8 cellular contexts compared by ENCODE assay signal in genomic region chr20:53900380-53900999, GRCh38.
DNase-seq lines count a peak whose midpoint lies in the region; ATAC-seq and TF ChIP-seq lines count a peak whose summit lies in the region.

No MANE protein-coding gene starts in this region.

- peak overlapping the region; percentile 94 for H3K27ac Mint-ChIP-seq in activated CD8-positive, alpha-beta T cell treated with anti-CD3 and anti-CD28 coated beads for 36 hours
- H3K27ac Mint-ChIP-seq in stimulated activated naive B cell treated with anti-CD40 and anti-IgM and Interleukin-4, amounts not matched to agents 10 μg/mL and 1 μg/mL and 100 μg/mL, for 72 hours: peak overlapping the region; percentile 81

- H3K36me3 Mint-ChIP-seq in activated CD8-positive, alpha-beta T cell treated with anti-CD3 and anti-CD28 coated beads for 36 hours (ENCODE audit: low read depth): no peaks in the 10 kb centered on the region
- H3K36me3 Mint-ChIP-seq in stimulated activated naive B cell treated with anti-CD40 and anti-IgM and Interleukin-4, amounts not matched to agents 10 μg/mL and 1 μg/mL and 100 μg/mL, for 72 hours: peaks cover 0 to 3% of the 10 kb centered on the region in 2 donors

- no peak overlapping the region for H3K4me3 Mint-ChIP-seq in activated CD8-positive, alpha-beta T cell treated with anti-CD3 and anti-CD28 coated beads for 36 hours
- H3K4me3 Mint-ChIP-seq in stimulated activated naive B cell treated with anti-CD40 and anti-IgM and Interleukin-4, amounts not matched to agents 10 μg/mL and 1 μg/mL and 100 μg/mL, for 72 hours: no peak overlapping the region

- RAD21 ChIA-PET in HCT116 (lab: Charles Lee; ENCODE audit: low non-redundant PET in 1 of 2, low total read pairs in 2 of 2, uncharacterized antibody in 2 of 2, unreplicated experiment in 2 of 2): no interaction called here

- no peak overlapping the region for H3K27ac ChIP-seq in HCT116 (ENCODE audit: low read depth, low read length)
- peak overlapping the region in 9 of 10 donors; percentile 56 to 85 (median 78) for H3K27ac ChIP-seq in heart right ventricle
- no peak overlapping the region for H3K27ac ChIP-seq in Karpas-422 (ENCODE audit: low read length)

- H2AFZ ChIP-seq in HCT116 (ENCODE audit: low read depth, low read length, poor library complexity, severe bottlenecking): peak overlapping the region; percentile 66
- no peak overlapping the region for H2AFZ ChIP-seq in Karpas-422 (ENCODE audit: low read length)

- H3K9me3 ChIP-seq in HCT116 (ENCODE audit: control insufficient read depth in 1 of 2, insufficient read depth in 1 of 2, low read depth in 1 of 2, low read length in 2 of 2) (no peaks in the 10 kb centered on the region), heart right ventricle (no peaks in the 10 kb centered on the region), Karpas-422 (ENCODE audit: low read length) (0 out of 2 replicates have a peak, but pooled peaks cover 3% of the 10 kb centered on the region)

- no peak overlapping the region for H3K4me3 ChIP-seq in HCT116 (replicated peaks in 1 of 2; ENCODE audit: low read depth in 1 of 2, low read length in 2 of 2)
- H3K4me3 ChIP-seq in heart right ventricle: no peak overlapping the region
- H3K4me3 ChIP-seq in Karpas-422 (ENCODE audit: low read length): no peak overlapping the region

- no peak for DNase-seq in HCT116 (ENCODE audit: low read depth, low spot score)
- no peak for DNase-seq in activated CD8-positive, alpha-beta T cell treated with anti-CD3 and anti-CD28 coated beads for 36 hours
- no peak for DNase-seq in heart right ventricle
- DNase-seq in stimulated activated naive B cell treated with anti-CD40 and anti-IgM and Interleukin-4, amounts not matched to agents 10 μg/mL and 1 μg/mL and 100 μg/mL, for 72 hours: no peak
- DNase-seq in NOMO-1 treated with dmso at 0.1 percent for 144 hours (lab: John Stamatoyannopoulos, UW; ENCODE audit: unreplicated experiment): no peak
- DNase-seq in Karpas-422: no peak
- DNase-seq in C1 segment of cervical spinal cord (lab: John Stamatoyannopoulos, UW): no peak

- WGBS in heart right ventricle, 2 donors: 36 to 52% methylated on average over 4 of the region's 4 CpGs

- BruUV-seq in HCT116 (replicated peaks; lab: Mats Ljungman, UMichigan): no TSS peak

- H3K4me1 ChIP-seq in HCT116 (ENCODE audit: control insufficient read depth in 1 of 2, insufficient read depth in 2 of 2, low read length in 2 of 2) (peaks cover 6 to 31% of the 10 kb centered on the region in 2 experiments), heart right ventricle (peaks cover 0 to 55% (median 37%) of the 10 kb centered on the region in 9 donors), Karpas-422 (ENCODE audit: low read length) (peaks cover 4% of the 10 kb centered on the region; the same call in 1 of the 2 replicates)

- no peaks in the 10 kb centered on the region for H3K9me3 Mint-ChIP-seq in activated CD8-positive, alpha-beta T cell treated with anti-CD3 and anti-CD28 coated beads for 36 hours
- H3K9me3 Mint-ChIP-seq in stimulated activated naive B cell treated with anti-CD40 and anti-IgM and Interleukin-4, amounts not matched to agents 10 μg/mL and 1 μg/mL and 100 μg/mL, for 72 hours: peaks cover 0 to 4% of the 10 kb centered on the region in 2 donors

- no peaks in the 10 kb centered on the region for H3K36me3 ChIP-seq in HCT116 (ENCODE audit: control insufficient read depth in 1 of 2, insufficient read depth in 2 of 2, low read length in 2 of 2)
- H3K36me3 ChIP-seq in heart right ventricle: no peaks in the 10 kb centered on the region
- H3K36me3 ChIP-seq in Karpas-422 (ENCODE audit: insufficient read depth, low read length): no peaks in the 10 kb centered on the region

- H3K27me3 Mint-ChIP-seq in activated CD8-positive, alpha-beta T cell treated with anti-CD3 and anti-CD28 coated beads for 36 hours: no peaks in the 10 kb centered on the region
- no peaks in the 10 kb centered on the region for H3K27me3 Mint-ChIP-seq in stimulated activated naive B cell treated with anti-CD40 and anti-IgM and Interleukin-4, amounts not matched to agents 10 μg/mL and 1 μg/mL and 100 μg/mL, for 72 hours

- intact Hi-C loops in HCT116 (cut with micrococcal nuclease): no loop called here
- intact Hi-C loops in activated CD8-positive, alpha-beta T cell treated with anti-CD3 and anti-CD28 coated beads for 36 hours (cut with micrococcal nuclease): no loop called here
- intact Hi-C loops in heart right ventricle (cut with DNase I): no loop called here

- peaks cover 68% of the 10 kb centered on the region for H3K4me1 Mint-ChIP-seq in activated CD8-positive, alpha-beta T cell treated with anti-CD3 and anti-CD28 coated beads for 36 hours (ENCODE audit: low read depth)
- H3K4me1 Mint-ChIP-seq in stimulated activated naive B cell treated with anti-CD40 and anti-IgM and Interleukin-4, amounts not matched to agents 10 μg/mL and 1 μg/mL and 100 μg/mL, for 72 hours: peaks cover 43 to 68% of the 10 kb centered on the region in 2 donors

- no peak for TF ChIP-seq CTCF in HCT116 (IDR thresholded peaks at IDR 0.05 in 2 of 3, conservative IDR thresholded peaks at IDR 0.05 in 1 of 3; ENCODE audit: borderline replicate concordance in 1 of 3, insufficient read depth in 1 of 3, low read depth in 2 of 3, low read length in 2 of 3)
- no peak for TF ChIP-seq CTCF in activated CD8-positive, alpha-beta T cell treated with anti-CD3 and anti-CD28 coated beads for 36 hours (IDR thresholded peaks at IDR 0.05)
- TF ChIP-seq CTCF in heart right ventricle (IDR thresholded peaks at IDR 0.05): no peak

- TF ChIP-seq RAD21 in HCT116 (IDR thresholded peaks at IDR 0.05; ENCODE audit: low read depth): no peak

- ATAC-seq in HCT116 (no peak), heart right ventricle (peak; percentile 49 to 84 (median 73)), GM21717 (IDR thresholded peaks at IDR 0.05; ENCODE audit: unreplicated experiment) (no peak)
- ATAC-seq in activated CD8-positive, alpha-beta T cell treated with anti-CD3 and anti-CD28 coated beads for 36 hours: no peak
- peak in 1 of 2 donors; percentile 45 for ATAC-seq in stimulated activated naive B cell treated with anti-CD40 and anti-IgM and Interleukin-4, amounts not matched to agents 10 μg/mL and 1 μg/mL and 100 μg/mL, for 72 hours (replicated peaks)

- no peaks in the 10 kb centered on the region for H3K9me2 ChIP-seq in HCT116 (ENCODE audit: insufficient read depth)
- H3K9me2 ChIP-seq in Karpas-422 (replicated peaks; ENCODE audit: insufficient read depth, low read length): no peaks in the 10 kb centered on the region

- no peaks in the 10 kb centered on the region for H4K20me1 ChIP-seq in HCT116 (ENCODE audit: insufficient read depth)
- H4K20me1 ChIP-seq in Karpas-422 (ENCODE audit: insufficient read depth, low read depth, low read length): no peaks in the 10 kb centered on the region

- POLR2A ChIA-PET in HCT116 (lab: Charles Lee): no interaction called here
- POLR2A ChIA-PET in activated CD8-positive, alpha-beta T cell treated with anti-CD3 and anti-CD28 coated beads for 36 hours (lab: Charles Lee): interaction anchor here (1.4 to 4.9 kb wide), 4 partner anchors 15 to 322 kb away, joined by 3 to 27 read pairs (median 14); no protein-coding TSS in a partner anchor

- H3K4me2 ChIP-seq in HCT116 (ENCODE audit: low read length): peak overlapping the region; percentile 26
- no peak overlapping the region for H3K4me2 ChIP-seq in Karpas-422 (ENCODE audit: low read depth, low read length, poor library complexity, severe bottlenecking)

- no peak for TF ChIP-seq POLR2A in HCT116 (IDR thresholded peaks at IDR 0.05; ENCODE audit: borderline replicate concordance, extremely low read depth, insufficient read depth, insufficient read length)

- H3K27me3 ChIP-seq in HCT116 (ENCODE audit: insufficient read depth, low read length): no peaks in the 10 kb centered on the region
- no peaks in the 10 kb centered on the region for H3K27me3 ChIP-seq in heart right ventricle
- no peaks in the 10 kb centered on the region for H3K27me3 ChIP-seq in Karpas-422 (ENCODE audit: low read length)

- no peak overlapping the region for H3K9ac ChIP-seq in HCT116 (ENCODE audit: low read length)
- H3K9ac ChIP-seq in Karpas-422 (ENCODE audit: low read length): no peak overlapping the region

- H3K79me2 ChIP-seq in HCT116 (ENCODE audit: insufficient read depth, low read length) (no peaks in the 10 kb centered on the region), Karpas-422 (ENCODE audit: low read length) (no peaks in the 10 kb centered on the region)

- CTCF ChIA-PET in HCT116 (lab: Charles Lee): interaction anchor here (2.8 kb wide), 1 partner anchor 15 kb away, joined by 17 read pairs; no protein-coding TSS in a partner anchor
- CTCF ChIA-PET in activated CD8-positive, alpha-beta T cell treated with anti-CD3 and anti-CD28 coated beads for 36 hours (lab: Charles Lee): interaction anchor here (0.6 to 6.9 kb wide), 9 partner anchors 9 to 231 kb away, joined by 3 to 61 read pairs (median 4); no protein-coding TSS in a partner anchor

TF ChIP-seq in HCT116, 20 proteins besides CTCF, POLR2A, EP300 and RAD21:
- no peak; the same call in 1 of the 2 replicates for TF ChIP-seq JUND (IDR thresholded peaks at IDR 0.05)

Comparison
In these comparisons a context has a peak if more than half of its experiments do, and no peak if none do; other contexts are left out.
1. ATAC-seq: peak in heart right ventricle (8 of 8); none in HCT116 (single experiment), activated CD8-positive, alpha-beta T cell treated with anti-CD3 and anti-CD28 coated beads for 36 hours (single experiment) and GM21717 (single experiment).
2. H3K27ac ChIP-seq: peak in heart right ventricle (9 of 10); none in HCT116 (single experiment) and Karpas-422 (single experiment).